Comparison of ENCODE assay signal across 27 cellular contexts in genomic region chr5:12360218-12360617, GRCh38.
"Had no signal": no experiment of that assay in that cellular context is flagged by ENCODE, and none has a peak within 500 bp of the region (broad histone marks: within the 10 kb centered on the region; RNA-seq: fewer than 3 reads in every experiment).

No MANE protein-coding gene starts in this region.

- H3K9me3 ChIP-seq: suprapubic skin, testis, thoracic aorta, thyroid gland, tibial artery, transverse colon, upper lobe of right lung, uterus, vagina had no signal

- H3K4me3 ChIP-seq: stomach, suprapubic skin, testis, thoracic aorta, thyroid gland, tibial artery, tibial nerve, transverse colon, upper lobe of left lung, upper lobe of right lung, uterus, vagina had no signal

- H3K27ac ChIP-seq: stomach, suprapubic skin, testis, thoracic aorta, thyroid gland, tibial artery, tibial nerve, transverse colon, upper lobe of left lung, upper lobe of right lung, uterus, vagina had no signal

- FAIRE-seq: urothelium cell line had no signal

- H3K27me3 ChIP-seq: stomach, suprapubic skin, testis, thyroid gland, tibial artery, tibial nerve, transverse colon, upper lobe of left lung, upper lobe of right lung, uterus, vagina had no signal

- H3K36me3 ChIP-seq: stomach, suprapubic skin, thoracic aorta, thyroid gland, tibial artery, tibial nerve, transverse colon, upper lobe of left lung, upper lobe of right lung, uterus, vagina had no signal

- DNase-seq: stimulated activated CD4-positive, alpha-beta T cell treated with anti-CD3 and anti-CD28 coated beads, Interleukin-2, amount 100 ng/mL, for 48 hours; stimulated activated CD4-positive, alpha-beta T cell treated with anti-CD3 and anti-CD28 coated beads, Interleukin-4, amount 100 ng/mL, for 1 hour; stimulated activated CD4-positive, alpha-beta T cell treated with anti-CD3 and anti-CD28 coated beads, Interleukin-4, amount 100 ng/mL, for 24 hours; stimulated activated CD4-positive, alpha-beta T cell treated with anti-CD3 and anti-CD28 coated beads, Interleukin-4, amount 100 ng/mL, for 4 hours; stimulated activated CD8-positive, alpha-beta memory T cell treated with anti-CD3 and anti-CD28 coated beads, Interleukin-4, amount 100 ng/mL, for 48 hours; stimulated activated naive B cell treated with anti-CD40 and anti-IgM and Interleukin-4, amounts not matched to agents 10 μg/mL and 1 μg/mL and 100 μg/mL, for 72 hours; stimulated activated naive CD4-positive, alpha-beta T cell; stimulated activated naive CD4-positive, alpha-beta T cell treated with Interleukin-2 at 50 U/mL for 16 hours; stimulated activated naive CD8-positive, alpha-beta T cell treated with anti-CD3 and anti-CD28 coated beads, Interleukin-15, amount 100 ng/mL, for 72 hours; stimulated activated naive CD8-positive, alpha-beta T cell treated with anti-CD3 and anti-CD28 coated beads, Interleukin-15, Interleukin-2, amounts not matched to agents 100 U/mL and 50 U/mL, for 24 hours; stomach; substantia nigra; testis; thyroid gland; tibial artery; transverse colon; trophoblast cell; upper lobe of left lung; upper lobe of right lung; uterus had no signal

- ATAC-seq: stimulated activated effector memory CD8-positive, alpha-beta T cell treated with anti-CD3 and anti-CD28 coated beads, Interleukin-12 subunit alpha, Interleukin-12 subunit beta, amount 100 ng/mL, for 72 hours; stimulated activated memory B cell treated with anti-CD40 and anti-IgM and Interleukin-4, amounts not matched to agents 10 μg/mL and 1 μg/mL and 100 μg/mL, for 72 hours; stimulated activated naive B cell treated with anti-CD40 and anti-IgM and Interleukin-4, amounts not matched to agents 10 μg/mL and 1 μg/mL and 100 μg/mL, for 72 hours; stimulated activated naive CD8-positive, alpha-beta T cell treated with anti-CD3 and anti-CD28 coated beads, Interleukin-15, amount 100 ng/mL, for 72 hours; stimulated activated naive CD8-positive, alpha-beta T cell treated with anti-CD3 and anti-CD28 coated beads, Interleukin-15, Interleukin-2, amounts not matched to agents 100 U/mL and 50 U/mL, for 24 hours; upper lobe of right lung had no signal

- H3K4me1 ChIP-seq: stomach, suprapubic skin, testis, thyroid gland, tibial artery, tibial nerve, transverse colon, upper lobe of left lung, upper lobe of right lung, uterus, vagina had no signal
